Comparison of ENCODE assay signal across 8 cellular contexts in the genomic region with DNA sequence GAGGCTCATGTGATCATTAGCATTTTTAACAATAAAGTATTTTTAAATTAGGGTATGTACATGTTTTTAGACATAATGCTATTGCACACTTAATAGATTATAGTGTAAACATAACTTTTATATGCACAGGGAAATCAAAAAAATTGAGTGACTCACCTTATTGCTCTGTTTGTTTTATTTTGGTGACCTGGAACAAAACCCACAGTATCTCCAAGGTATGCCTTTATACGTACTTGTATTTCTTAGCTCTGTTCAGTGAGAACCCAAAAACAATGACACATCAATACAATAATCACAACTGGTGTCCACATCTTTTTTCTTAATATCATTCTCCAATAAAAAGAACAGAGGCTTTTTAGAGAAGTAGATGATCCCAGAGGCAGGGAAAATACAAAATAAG.
"Had no signal": no experiment of that assay in that cellular context is flagged by ENCODE, and none has a peak within 500 bp of the region (broad histone marks: within the 10 kb centered on the region; RNA-seq: fewer than 3 reads in every experiment).

No MANE protein-coding gene starts in this region.

- H3K27ac Mint-ChIP-seq: H9 had no signal

- H3K9ac ChIP-seq: GM23248 had no signal

- DNase-seq: GM23248, GOT3, H9, HCEC 1CT, IMR-90, KG1 had no signal

- ATAC-seq: K562 had no signal

- H3K9me3 Mint-ChIP-seq: H9 had no signal

- H3K4me3 Mint-ChIP-seq: H9 had no signal

- FAIRE-seq: HTR-8/SVneo, K562 had no signal

- H2AFZ ChIP-seq: GM23248 had no signal

- H3K4me1 Mint-ChIP-seq: H9 had no signal

- H3K4me3 ChIP-seq: GM23248, K562 had no signal

- H3K27ac ChIP-seq: GM23248 had no signal
